In genomic region chr1:161983725-161984124, GRCh38 we compare ENCODE assay signal across 23 cellular contexts. TPM values are rescaled to one million over a fixed set of nuclear protein-coding genes. Genes with fewer than 3 reads are reported as not detected.
A peak's percentile ranks its signal among the peaks of the same experiment; 100 is the strongest.
DNase-seq lines count a peak whose midpoint lies in the region; ATAC-seq, FAIRE-seq and TF ChIP-seq lines count a peak whose summit lies in the region.
"Had no signal": no experiment of that assay in that cellular context is flagged by ENCODE, and none has a peak within 500 bp of the region (broad histone marks: within the 10 kb centered on the region; RNA-seq: fewer than 3 reads in every experiment).

No MANE protein-coding gene starts in this region.

- H3K18ac ChIP-seq in H1 (ENCODE audit: extremely low read depth, low read length) (no peak overlapping the region), mesendoderm (ENCODE audit: low read length) (no peak overlapping the region)

- no TSS peak for BruUV-seq in HepG2 (replicated peaks; lab: Mats Ljungman, UMichigan)

- H2BK120ac ChIP-seq in H1 (replicated peaks; ENCODE audit: low read depth, low read length) = no peak overlapping the region
- H2BK120ac ChIP-seq in mesendoderm (ENCODE audit: low read depth, low read length) = no peak overlapping the region

- H3K4me2 ChIP-seq in HepG2 (ENCODE audit: low read depth, low read length) (no peak overlapping the region), H1 (ENCODE audit: insufficient read depth in 1 of 2, low read depth in 2 of 2, low read length in 2 of 2) (no peak overlapping the region), mesendoderm (ENCODE audit: low read length) (no peak overlapping the region)
- H3K4me2 ChIP-seq: GM23338 had no signal

- H3K36me3 ChIP-seq in HepG2 (replicated peaks in 1 of 2; ENCODE audit: control insufficient read depth in 1 of 2, insufficient read depth in 2 of 2, low read length in 2 of 2) = no peaks in the 10 kb centered on the region
- H3K36me3 ChIP-seq in right lobe of liver = no peaks in the 10 kb centered on the region
- H3K36me3 ChIP-seq in H1 (ENCODE audit: control insufficient read depth in 2 of 4, insufficient read depth in 4 of 4, low read length in 3 of 4) = no peaks in the 10 kb centered on the region
- no peaks in the 10 kb centered on the region for H3K36me3 ChIP-seq in effector memory CD4-positive, alpha-beta T cell (ENCODE audit: control insufficient read depth, insufficient read depth, low read length)
- H3K36me3 ChIP-seq in mesendoderm (ENCODE audit: control insufficient read depth, insufficient read depth, low read length) = no peaks in the 10 kb centered on the region

- H3K79me2 ChIP-seq in HepG2 (ENCODE audit: insufficient read depth, low read length) = no peaks in the 10 kb centered on the region
- H3K79me2 ChIP-seq in H1 (ENCODE audit: control insufficient read depth in 1 of 2, insufficient read depth in 2 of 2, low read length in 2 of 2) = no peaks in the 10 kb centered on the region
- H3K79me2 ChIP-seq in mesendoderm (ENCODE audit: control insufficient read depth, insufficient read depth, low read length) = no peaks in the 10 kb centered on the region

- 54% methylated on average over 9 of the region's 22 CpGs for WGBS in HepG2 (ENCODE audit: low lambda C conversion rate)
- 76% methylated on average over 9 of the region's 22 CpGs for WGBS in right lobe of liver (ENCODE audit: insufficient coverage, low coverage, low lambda C conversion rate, missing lambda C conversion rate)
- 95% methylated on average over 22 of the region's 22 CpGs; no CpG with 5 or more reads in 1 of the 2 experiments for WGBS in H1 (ENCODE audit: extremely low coverage in 1 of 2, insufficient coverage in 1 of 2, insufficient read length in 1 of 2, insufficient replicate concordance in 2 of 2, low coverage in 1 of 2, low lambda C conversion rate in 2 of 2, missing lambda C conversion rate in 1 of 2), 2 experiments
- WGBS in mesendoderm (ENCODE audit: extremely low coverage, insufficient coverage, low lambda C conversion rate) = no CpG with 5 or more reads among the region's 22 CpGs

- no peaks in the 10 kb centered on the region for H3K4me1 ChIP-seq in HepG2 (ENCODE audit: insufficient read depth, low read length)
- H3K4me1 ChIP-seq in right lobe of liver = no peaks in the 10 kb centered on the region
- H3K4me1 ChIP-seq in H1 (replicated peaks in 1 of 4; ENCODE audit: control insufficient read depth in 3 of 4, insufficient read depth in 4 of 4, low read length in 3 of 4) = no peaks in the 10 kb centered on the region
- no peaks in the 10 kb centered on the region for H3K4me1 ChIP-seq in effector memory CD4-positive, alpha-beta T cell (ENCODE audit: control insufficient read depth, insufficient read depth, low read length, poor library complexity, severe bottlenecking)
- no peaks in the 10 kb centered on the region for H3K4me1 ChIP-seq in mesendoderm (ENCODE audit: control insufficient read depth, low read depth, low read length)

- H2AK5ac ChIP-seq in H1 (ENCODE audit: low read depth, low read length) = no peak overlapping the region
- H2AK5ac ChIP-seq in mesendoderm (ENCODE audit: low read length) = no peak overlapping the region

- H3K9ac ChIP-seq in HepG2 (ENCODE audit: insufficient read depth, low read depth, low read length) (no peak overlapping the region), H1 (replicated peaks in 1 of 4; ENCODE audit: extremely low read depth in 1 of 4, low read depth in 3 of 4, low read length in 3 of 4) (no peak overlapping the region), mesendoderm (ENCODE audit: low read length) (no peak overlapping the region)

- H3K27me3 ChIP-seq in HepG2 (ENCODE audit: control insufficient read depth in 1 of 2, insufficient read depth in 2 of 2, low read length in 2 of 2) (peaks cover 0 to 35% of the 10 kb centered on the region in 2 experiments; a peak in 4 of 5 replicates), right lobe of liver (no peaks in the 10 kb centered on the region), H1 (replicated peaks in 1 of 4; ENCODE audit: control insufficient read depth in 3 of 4, extremely low read depth in 1 of 4, insufficient read depth in 3 of 4, low read length in 3 of 4) (no peaks in the 10 kb centered on the region; a peak in 1 of 7 replicates), mesendoderm (ENCODE audit: insufficient read depth, low read length, poor library complexity) (no peaks in the 10 kb centered on the region)
- H3K27me3 ChIP-seq in effector memory CD4-positive, alpha-beta T cell (replicated peaks; ENCODE audit: control insufficient read depth, insufficient read depth, low read length, poor library complexity, severe bottlenecking) = no peaks in the 10 kb centered on the region

- H3K27ac ChIP-seq in HepG2 (ENCODE audit: extremely low read length, insufficient read depth, low read length) (no peak overlapping the region), right lobe of liver (no peak overlapping the region), H1 (ENCODE audit: low read depth, low read length) (no peak overlapping the region), mesendoderm (ENCODE audit: low read depth, low read length) (no peak overlapping the region)
- H3K27ac ChIP-seq in effector memory CD4-positive, alpha-beta T cell (ENCODE audit: insufficient read depth, low read length, poor library complexity, severe bottlenecking) = no peak overlapping the region
- H3K27ac ChIP-seq: 22Rv1 had no signal

- TF ChIP-seq EP300 in HepG2 (IDR thresholded peaks at IDR 0.05; ENCODE audit: low read depth in 2 of 2, low read length in 2 of 2) (no peak), HepG2 (CRISPR knock-in tag; IDR thresholded peaks at IDR 0.05; ENCODE audit: borderline replicate concordance) (no peak), H1 (IDR thresholded peaks at IDR 0.05; ENCODE audit: borderline replicate concordance in 1 of 2, low read depth in 2 of 2, low read length in 2 of 2) (no peak)

- H3K4ac ChIP-seq in H1 (replicated peaks; ENCODE audit: insufficient read length, low read depth, low read length) (no peak overlapping the region), mesendoderm (ENCODE audit: low read depth, low read length) (no peak overlapping the region)

- intact Hi-C loops in HepG2 (cut with micrococcal nuclease; ENCODE audit: unreplicated experiment) (no loop called here), right lobe of liver (cut with DNase I) (no loop called here)

- H3K56ac ChIP-seq in H1 (replicated peaks; ENCODE audit: insufficient read length, low read depth, low read length) (no peak overlapping the region), mesendoderm (ENCODE audit: low read length) (no peak overlapping the region)

- H2BK5ac ChIP-seq in H1 (ENCODE audit: low read depth, low read length) = peak overlapping the region; percentile 2; the same call in 1 of the 2 replicates
- H2BK5ac ChIP-seq in mesendoderm (ENCODE audit: low read length) = no peak overlapping the region

- H3K79me1 ChIP-seq in H1 (ENCODE audit: low read depth, low read length) = no peaks in the 10 kb centered on the region
- H3K79me1 ChIP-seq in mesendoderm (ENCODE audit: low read length) = no peaks in the 10 kb centered on the region

- DNase-seq in HepG2 (ENCODE audit: low spot score) (no peak), right lobe of liver (no peak), H1 (ENCODE audit: low read depth in 1 of 2, low spot score in 2 of 2) (no peak), occipital lobe (lab: John Stamatoyannopoulos, UW) (peak; percentile 16), mesendoderm (no peak), NCI-H2107 treated with DMSO at 0.1 percent for 48 hours (lab: John Stamatoyannopoulos, UW; ENCODE audit: unreplicated experiment) (no peak)
- no peak for DNase-seq in effector memory CD4-positive, alpha-beta T cell
- DNase-seq: AML-193; C1 segment of cervical spinal cord; Calu3; CD4-positive, alpha-beta memory T cell; COR-L47; DMS53; DMS79 treated with DMSO at 0.1 percent for 48 hours; GF-D8; HCEC 1CT had no signal

- H4K8ac ChIP-seq in H1 (ENCODE audit: extremely low read depth, insufficient read depth, low read length) = no peak overlapping the region
- no peak overlapping the region for H4K8ac ChIP-seq in mesendoderm (ENCODE audit: low read depth, low read length)

- TF ChIP-seq RAD21 in HepG2 (CRISPR knock-in tag; IDR thresholded peaks at IDR 0.05) = no peak
- TF ChIP-seq RAD21 in H1 (IDR thresholded peaks at IDR 0.05 in 1 of 2, conservative IDR thresholded peaks at IDR 0.05 in 1 of 2; ENCODE audit: low read depth in 2 of 2, low read length in 2 of 2) = no peak

- no peaks in the 10 kb centered on the region for H3K9me3 ChIP-seq in HepG2 (ENCODE audit: low read length)
- no peaks in the 10 kb centered on the region for H3K9me3 ChIP-seq in right lobe of liver
- peaks cover 2 to 9% of the 10 kb centered on the region in 2 experiments; a peak in 2 of 4 replicates for H3K9me3 ChIP-seq in H1 (ENCODE audit: insufficient read depth in 2 of 2, low read depth in 1 of 2, low read length in 1 of 2)
- H3K9me3 ChIP-seq in effector memory CD4-positive, alpha-beta T cell (ENCODE audit: control insufficient read depth, low read length) = no peaks in the 10 kb centered on the region

- H4K20me1 ChIP-seq in HepG2 (ENCODE audit: insufficient read depth, low read length) = no peaks in the 10 kb centered on the region
- H4K20me1 ChIP-seq in H1 (replicated peaks in 1 of 2; ENCODE audit: control insufficient read depth in 1 of 2, insufficient read depth in 2 of 2, low read length in 2 of 2) = no peaks in the 10 kb centered on the region

- in situ Hi-C loops in HepG2 (cut with HindIII; ENCODE audit: extremely low pct_ligation_motif_present, low pct_unique_long_range_greater_than_20kb) = no loop called here

- no peak overlapping the region for H2AFZ ChIP-seq in HepG2 (ENCODE audit: low read length)
- H2AFZ ChIP-seq in H1 (ENCODE audit: low read length) = no peak overlapping the region
- H2AFZ ChIP-seq: GM23338 had no signal

- CTCF ChIA-PET in HepG2 (lab: Yijun Ruan, JAX; ENCODE audit: low intra/inter-chr PET ratio, low total read pairs) = no interaction called here
- CTCF ChIA-PET in H1 (lab: Charles Lee; ENCODE audit: partially characterized antibody) = interaction anchor here (1.6 to 2.5 kb wide), 3 partner anchors 10 to 29 kb away, joined by 3 to 7 read pairs (median 6); no protein-coding TSS in a partner anchor

- no peak overlapping the region for H4K91ac ChIP-seq in H1 (replicated peaks; ENCODE audit: insufficient read length, low read length)

- H3K23me2 ChIP-seq in H1 (ENCODE audit: low read depth, low read length) = no peaks in the 10 kb centered on the region; the same call in 1 of the 2 replicates

- H3K23ac ChIP-seq in H1 (ENCODE audit: insufficient read length) = no peak overlapping the region
- no peak overlapping the region for H3K23ac ChIP-seq in mesendoderm (ENCODE audit: low read length)

- ATAC-seq in HepG2 = peak; percentile 46; the same call in 2 of the 3 replicates
- ATAC-seq in right lobe of liver = no peak
- ATAC-seq: GM23338 had no signal

- FAIRE-seq in HepG2 (lab: Jason Lieb, UNC) = no peak
- FAIRE-seq in H1 (lab: Jason Lieb, UNC) = no peak
- FAIRE-seq: A204.1, GM12891, GM18507, H54 had no signal

- TF ChIP-seq CTCF in HepG2 (CRISPR knock-in tag; IDR thresholded peaks at IDR 0.05) (no peak), right lobe of liver (IDR thresholded peaks at IDR 0.05) (no peak), H1 (IDR thresholded peaks at IDR 0.05; ENCODE audit: control extremely low read depth in 1 of 3, insufficient read depth in 1 of 3, low read depth in 1 of 3, low read length in 3 of 3) (no peak)

- POLR2A ChIA-PET in HepG2 (lab: Yijun Ruan, JAX) (no interaction called here), H1 (lab: Charles Lee; ENCODE audit: partially characterized antibody) (no interaction called here)

- TF ChIP-seq POLR2A in HepG2 (IDR thresholded peaks at IDR 0.05; ENCODE audit: insufficient read depth in 1 of 2, low read depth in 2 of 2, low read length in 2 of 2) (no peak), right lobe of liver (IDR thresholded peaks at IDR 0.05) (no peak), H1 (IDR thresholded peaks at IDR 0.05; ENCODE audit: control extremely low read depth in 1 of 2, low read depth in 2 of 2, low read length in 2 of 2) (no peak)

- no peak overlapping the region for H3K14ac ChIP-seq in H1 (ENCODE audit: insufficient read length)

- no peak overlapping the region for H2BK12ac ChIP-seq in H1 (ENCODE audit: low read depth, low read length)

- H2BK15ac ChIP-seq in H1 (ENCODE audit: low read length) (no peak overlapping the region), mesendoderm (replicated peaks; ENCODE audit: low read depth) (no peak overlapping the region)

- H4K5ac ChIP-seq in H1 (ENCODE audit: insufficient read length, low read depth, low read length) (no peak overlapping the region), mesendoderm (ENCODE audit: low read length) (no peak overlapping the region)

- no peak overlapping the region for H3K4me3 ChIP-seq in HepG2 (replicated peaks in 1 of 3; ENCODE audit: insufficient read depth in 1 of 3, low read depth in 2 of 3, low read length in 3 of 3)
- no peak overlapping the region for H3K4me3 ChIP-seq in right lobe of liver
- H3K4me3 ChIP-seq in H1 (ENCODE audit: extremely low read depth in 1 of 4, insufficient read depth in 2 of 4, low read depth in 3 of 4, low read length in 4 of 4) = no peak overlapping the region
- H3K4me3 ChIP-seq in effector memory CD4-positive, alpha-beta T cell (ENCODE audit: insufficient read depth, low read depth, low read length, poor library complexity, severe bottlenecking) = no peak overlapping the region
- no peak overlapping the region for H3K4me3 ChIP-seq in mesendoderm (ENCODE audit: low read length)
- H3K4me3 ChIP-seq: GM23338 had no signal

- H2BK20ac ChIP-seq in H1 (ENCODE audit: low read length) = no peak overlapping the region

RNA-seq across cellular contexts. Expression of gene OLFML2B, which starts 39.9 kb away (rescaled TPM):
- total RNA-seq in HepG2 (2016; rRNA removed; fragmentation: Illumina TruSeq; extraction: Trizol) (not detected in 2 replicates), right lobe of liver (1 to 10 TPM in 3 of 6 experiments, under 1 TPM in 3; 0.37 to 2.1 (median 1.3) TPM), occipital lobe (0.94 TPM)
- total RNA-seq in HepG2 (2016; cell fraction: cytosol; rRNA removed; fragmentation: Illumina TruSeq; extraction: Trizol; ENCODE audit: low read depth) = not detected in 2 replicates
- total RNA-seq in HepG2 (2016; cell fraction: insoluble cytoplasmic fraction; rRNA removed; fragmentation: Illumina TruSeq; extraction: Trizol) = not detected in 2 replicates
- not detected in 2 replicates for total RNA-seq in HepG2 (2016; cell fraction: membrane; rRNA removed; fragmentation: Illumina TruSeq; extraction: Trizol)
- not detected in 2 replicates for total RNA-seq in HepG2 (2016; cell fraction: nucleus; rRNA removed; fragmentation: Illumina TruSeq; extraction: Trizol)
- polyA plus RNA-seq in HepG2 (2011; rRNA removed) (not detected in 2 replicates), H1 (2011; rRNA removed) (6.5 and 7.8 TPM in 2 replicates)
- not detected in 2 replicates for polyA plus RNA-seq in HepG2 (2011; cell fraction: cytosol; rRNA removed)
- polyA plus RNA-seq in HepG2 (2011; cell fraction: nucleus; rRNA removed) = not detected in 2 replicates
- polyA plus RNA-seq in HepG2 (2012) = not detected in 2 replicates
- polyA plus RNA-seq in HepG2 (2016; cell fraction: cytosol; fragmentation: Illumina TruSeq; extraction: Trizol; ENCODE audit: low read depth) = not detected in 2 replicates
- polyA plus RNA-seq in HepG2 (2016; cell fraction: insoluble cytoplasmic fraction; fragmentation: Illumina TruSeq; extraction: Trizol; ENCODE audit: low read depth) = not detected in 2 replicates
- polyA plus RNA-seq in HepG2 (2016; cell fraction: membrane; fragmentation: Illumina TruSeq; extraction: Trizol; ENCODE audit: low read depth) = not detected in 2 replicates
- polyA plus RNA-seq in HepG2 (2016; cell fraction: nucleus; fragmentation: Illumina TruSeq; extraction: Trizol; ENCODE audit: insufficient read depth, low read depth) = not detected in 2 replicates
- polyA minus RNA-seq in HepG2 (2011; rRNA and poly(A)+ RNA removed; ENCODE audit: low replicate concordance) = 0.05 TPM in 1 of 2 replicates, not detected in the other
- polyA minus RNA-seq in HepG2 (2011; cell fraction: cytosol; rRNA and poly(A)+ RNA removed) = not detected in 2 replicates
- polyA minus RNA-seq in HepG2 (2011; cell fraction: nucleus; rRNA and poly(A)+ RNA removed) = not detected in 2 replicates
- total RNA-seq in H1 (2021; fragmentation: NEBNext Ultra II Directional; extraction: Animal tissue kit (Norgen Biotek cat#: 25700)) = 8.4 and 10.4 TPM in 2 replicates
- polyA plus RNA-seq in H1 (2011; cell fraction: cytosol; rRNA removed) = 4.4 TPM
- polyA plus RNA-seq in H1 (2011; cell fraction: nucleus; rRNA removed) = 8.2 TPM
- polyA plus RNA-seq in H1 (2012, experiment 1 of 2) = 8.7 to 11.2 TPM (median 10.2 TPM) in 4 replicates
- 5.0 TPM for polyA plus RNA-seq in H1 (2012, experiment 2 of 2)
- 17.4 TPM for polyA plus RNA-seq in H1 (2013, experiment 1 of 2)
- 14.7 TPM for polyA plus RNA-seq in H1 (2013, experiment 2 of 2)
- polyA minus RNA-seq in H1 (2011; rRNA and poly(A)+ RNA removed) = 4.4 and 10.8 TPM in 2 replicates
- 4.8 TPM for polyA minus RNA-seq in H1 (2011; cell fraction: cytosol; rRNA and poly(A)+ RNA removed)
- polyA minus RNA-seq in H1 (2011; cell fraction: nucleus; rRNA and poly(A)+ RNA removed) = 3.3 TPM
- polyA plus RNA-seq in mesendoderm (2013, experiment 1 of 2) = 2.4 TPM
- polyA plus RNA-seq in mesendoderm (2013, experiment 2 of 2) = 2.8 TPM
- total RNA-seq: Calu3, G401 had no signal
- polyA plus RNA-seq: CD4-positive, alpha-beta memory T cell had no signal
